Comparison of ENCODE assay signal across 15 cellular contexts in the genomic region with DNA sequence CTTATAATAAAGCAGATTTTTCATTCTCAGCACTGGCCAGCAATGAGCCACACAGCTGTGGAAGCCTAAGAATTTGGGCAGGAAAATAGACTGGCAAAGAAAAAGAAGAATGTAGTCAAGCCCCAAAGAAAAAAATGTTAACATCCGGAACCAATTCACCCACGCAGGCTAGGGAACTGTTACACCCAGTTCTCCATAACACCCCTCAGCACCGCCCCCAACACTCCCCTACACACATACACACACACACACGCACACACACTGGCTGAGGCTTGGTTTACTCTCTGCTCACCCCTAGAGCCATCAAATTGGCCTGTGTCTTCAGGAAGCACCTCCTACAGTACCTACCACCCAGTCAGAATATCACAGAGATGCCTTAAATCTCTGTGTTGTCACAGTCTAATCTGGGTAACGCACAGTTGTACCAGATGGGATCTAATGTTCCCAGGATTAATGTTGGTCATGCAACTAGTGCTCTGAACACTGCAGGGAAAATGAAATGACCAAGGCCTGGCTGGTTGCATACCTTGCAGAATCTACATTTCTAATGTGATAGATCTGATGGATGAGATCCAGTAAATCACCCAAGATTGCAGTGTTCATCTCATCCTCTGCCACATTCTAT. TPM values are rescaled to one million over a fixed set of nuclear protein-coding genes. Genes with fewer than 3 reads are reported as not detected.
"Had no signal": no experiment of that assay in that cellular context is flagged by ENCODE, and none has a peak within 500 bp of the region (broad histone marks: within the 10 kb centered on the region; RNA-seq: fewer than 3 reads in every experiment).

No MANE protein-coding gene starts in this region.

- ATAC-seq: activated naive CD4-positive, alpha-beta T cell treated with anti-CD3 and anti-CD28 coated beads, Interleukin-2, amount 50 U/mL, for 72 hours; esophagus mucosa; foreskin keratinocyte; pancreas; T-helper 17 cell had no signal

- H3K9me3 Mint-ChIP-seq: neural crest cell had no signal

- H3K4me3 Mint-ChIP-seq: neural crest cell, T-helper 17 cell had no signal

- H3K4me1 Mint-ChIP-seq: neural crest cell, T-helper 17 cell had no signal

- DNase-seq: amygdala, brain microvascular endothelial cell, dermis blood vessel endothelial cell, foreskin keratinocyte, heart left ventricle, left ventricle myocardium inferior, mesenchymal stem cell, pancreas, small intestine, T-helper 17 cell, thyroid gland, uterus had no signal

- H3K27ac Mint-ChIP-seq: activated naive CD4-positive, alpha-beta T cell treated with anti-CD3 and anti-CD28 coated beads, Interleukin-2, amount 50 U/mL, for 72 hours; T-helper 17 cell had no signal

RNA-seq across cellular contexts. Expression of a gene that starts 14.5 kb away (rescaled TPM):
- total RNA-seq: activated naive CD4-positive, alpha-beta T cell treated with anti-CD3 and anti-CD28 coated beads, Interleukin-2, amount 50 U/mL, for 72 hours; dermis blood vessel endothelial cell; esophagus mucosa; foreskin keratinocyte; T-helper 17 cell had no signal
